In the genomic region with DNA sequence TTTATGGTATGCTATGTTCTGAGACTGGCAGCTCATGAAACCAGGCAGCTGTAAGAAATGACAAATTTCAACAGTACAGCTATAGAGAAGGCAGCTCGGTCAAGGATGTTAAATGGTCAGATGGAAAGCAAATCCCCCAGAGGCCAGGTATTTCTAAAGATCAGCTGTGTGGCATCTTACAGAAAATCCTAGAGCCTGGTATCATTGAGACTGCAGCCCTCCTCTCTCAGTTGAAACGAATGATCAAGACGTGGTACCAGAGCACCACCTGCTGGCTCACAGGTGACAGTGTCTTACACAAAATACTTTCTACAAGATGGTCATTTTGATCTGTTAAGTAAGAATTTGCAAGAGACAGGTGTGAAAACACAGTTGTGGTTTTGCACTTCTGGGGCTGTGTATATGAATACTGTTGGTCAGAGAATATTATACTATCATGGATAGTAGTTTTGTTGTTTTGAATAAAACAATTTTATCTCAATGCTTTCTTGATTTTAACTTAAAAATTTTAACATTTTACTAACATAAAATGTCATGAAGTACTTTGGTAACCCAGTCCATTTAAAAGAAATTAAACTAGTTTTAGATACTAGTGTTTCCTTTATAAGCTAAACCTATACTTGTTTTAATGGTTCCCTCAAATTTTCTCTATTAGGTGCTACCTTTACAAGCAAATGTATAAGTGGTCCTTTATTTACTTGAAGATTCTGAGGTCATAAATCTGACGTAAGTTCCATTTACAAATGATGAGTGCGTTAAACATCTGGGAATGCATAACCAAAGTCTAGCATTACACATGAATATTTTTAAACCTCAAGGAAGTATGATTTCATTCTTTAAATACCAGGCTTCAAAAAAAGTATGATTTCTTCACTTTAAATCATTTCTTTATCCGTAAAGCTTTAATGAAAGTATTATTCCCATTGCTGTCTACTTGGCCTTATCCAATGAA, we compare ENCODE assay signal across 8 cellular contexts.
DNase-seq lines count a peak whose midpoint lies in the region; ATAC-seq and TF ChIP-seq lines count a peak whose summit lies in the region.

No MANE protein-coding gene starts in this region.

- peak overlapping the region in 1 of 4 donors; percentile 32 for H3K4me3 ChIP-seq in esophagus muscularis mucosa

- H3K4me1 ChIP-seq in esophagus muscularis mucosa = peaks cover 42 to 94% (median 80%) of the 10 kb centered on the region in 4 donors

- no peaks in the 10 kb centered on the region for H3K9me3 Mint-ChIP-seq in naive B cell

- H3K27me3 ChIP-seq in esophagus muscularis mucosa = no peaks in the 10 kb centered on the region

- TF ChIP-seq EP300 in esophagus muscularis mucosa (IDR thresholded peaks at IDR 0.05) = no peak

- peaks cover 11 to 23% (median 17%) of the 10 kb centered on the region in 3 donors for H3K27me3 Mint-ChIP-seq in naive B cell

- no peak for TF ChIP-seq POLR2A in esophagus muscularis mucosa (IDR thresholded peaks at IDR 0.05; ENCODE audit: low read depth)

- H3K9me3 ChIP-seq in esophagus muscularis mucosa = no peaks in the 10 kb centered on the region

- TF ChIP-seq CTCF in esophagus muscularis mucosa (IDR thresholded peaks at IDR 0.05) = peak; percentile 78 to 84 (median 83)

- WGBS in esophagus muscularis mucosa = 20% methylated on average over 6 of the region's 6 CpGs

- intact Hi-C loops in esophagus muscularis mucosa (cut with DNase I) = loop anchor here (2.0 kb wide), 1 partner anchor 402 kb away; no protein-coding TSS in a partner anchor

- no peak overlapping the region for H3K4me3 Mint-ChIP-seq in naive B cell

- DNase-seq in COLO829 (ENCODE audit: low spot score) = peak; percentile 83
- peak; percentile 47 for DNase-seq in GM19240 (ENCODE audit: insufficient read length, low spot score)
- peak; percentile 60 for DNase-seq in NCI-H526 treated with DMSO at 0.1 percent for 48 hours (lab: John Stamatoyannopoulos, UW)
- peak; percentile 66 for DNase-seq in activated CD8-positive, alpha-beta memory T cell treated with anti-CD3 and anti-CD28 coated beads for 24 hours
- DNase-seq in esophagus muscularis mucosa (ENCODE audit: extremely low spot score) = peak; percentile 91
- peak; percentile 11 for DNase-seq in naive B cell
- DNase-seq in substantia nigra (lab: John Stamatoyannopoulos, UW) = peak in 40 of 49 donors; percentile 5 to 73 (median 42)

- H3K27ac ChIP-seq in esophagus muscularis mucosa (replicated peaks in 1 of 4) = peak overlapping the region; percentile 38 to 72 (median 66)
- H3K27ac ChIP-seq in substantia nigra (ENCODE audit: low read depth, low read length, poor library complexity, severe bottlenecking) = no peak overlapping the region

- H3K36me3 Mint-ChIP-seq in naive B cell = no peaks in the 10 kb centered on the region

- no peak overlapping the region for H3K27ac Mint-ChIP-seq in naive B cell

- no peaks in the 10 kb centered on the region for H3K4me1 Mint-ChIP-seq in naive B cell

- no peaks in the 10 kb centered on the region for H3K36me3 ChIP-seq in esophagus muscularis mucosa

- ATAC-seq in HG03354 (IDR thresholded peaks at IDR 0.05; ENCODE audit: poor library complexity, severe bottlenecking, unreplicated experiment) (peak; percentile 83), naive B cell (ENCODE audit: low read depth in 2 of 2) (peak in 1 of 2 donors; percentile 48)

Comparison
In these comparisons a context has a peak if more than half of its experiments do, and no peak if none do; other contexts are left out.
1. DNase-seq: peak in every context shown above with its lines; median percentile 91 in esophagus muscularis mucosa; 83 in COLO829; 66 in activated CD8-positive, alpha-beta memory T cell treated with anti-CD3 and anti-CD28 coated beads for 24 hours; 60 in NCI-H526 treated with DMSO at 0.1 percent for 48 hours; 47 in GM19240; 42 in substantia nigra; 11 in naive B cell.